ENCODE assay signal across 15 cellular contexts in genomic region chr16:28844226-28844885, GRCh38. TPM values are rescaled to one million over a fixed set of nuclear protein-coding genes. Genes with fewer than 3 reads are reported as not detected.
A peak's percentile ranks its signal among the peaks of the same experiment; 100 is the strongest.
DNase-seq lines count a peak whose midpoint lies in the region; ATAC-seq, FAIRE-seq and TF ChIP-seq lines count a peak whose summit lies in the region.
"Had no signal": no experiment of that assay in that cellular context is flagged by ENCODE, and none has a peak within 500 bp of the region (broad histone marks: within the 10 kb centered on the region; RNA-seq: fewer than 3 reads in every experiment).

No MANE protein-coding gene starts in this region.

- peaks cover 41% of the 10 kb centered on the region for H3K79me2 ChIP-seq in astrocyte (ENCODE audit: insufficient read depth, low read length)
- H3K79me2 ChIP-seq in neural progenitor cell (ENCODE audit: low read depth) = peaks cover 28% of the 10 kb centered on the region

- no peak for DNase-seq in activated CD4-positive, alpha-beta T cell treated with anti-CD3 and anti-CD28 coated beads, Interleukin-2, amount 10 ng/mL, durations not matched to agents 24 days and 14 days
- DNase-seq in activated CD4-positive, alpha-beta T cell treated with anti-CD3 and anti-CD28 coated beads, Interleukin-2, amount 50 U/mL, for 4 hours = no peak
- DNase-seq in MG63 (no peak), astrocyte (ENCODE audit: low read depth) (no peak), neural progenitor cell (ENCODE audit: low spot score) (no peak), dedifferentiated amniotic fluid mesenchymal stem cell (ENCODE audit: extremely low spot score) (no peak), NCI-H345 treated with DMSO at 0.1 percent for 48 hours (lab: John Stamatoyannopoulos, UW; ENCODE audit: unreplicated experiment) (no peak)
- DNase-seq: ACHN, hippocampal formation, NCI-H1105, NCI-H510A treated with DMSO at 0.1 percent for 48 hours, SJCRH30 had no signal

- H3K27me3 ChIP-seq in MG63 (no peaks in the 10 kb centered on the region), astrocyte (ENCODE audit: insufficient read depth, low read length) (no peaks in the 10 kb centered on the region), neural progenitor cell (no peaks in the 10 kb centered on the region)
- H3K27me3 ChIP-seq: SJCRH30 had no signal

- H3K27ac Mint-ChIP-seq in activated CD4-positive, alpha-beta T cell treated with anti-CD3 and anti-CD28 coated beads, Interleukin-2, amount 10 ng/mL, durations not matched to agents 24 days and 14 days = peak overlapping the region; percentile 4
- H3K27ac Mint-ChIP-seq in astrocyte (ENCODE audit: unreplicated experiment) = peak overlapping the region; percentile 72
- no peak overlapping the region for H3K27ac Mint-ChIP-seq in neural progenitor cell

- TF ChIP-seq CTCF in astrocyte (IDR thresholded peaks at IDR 0.05; ENCODE audit: insufficient read depth, low read depth, low read length) (no peak), neural progenitor cell (IDR thresholded peaks at IDR 0.05) (no peak)

- peaks cover 12% of the 10 kb centered on the region for H3K4me1 ChIP-seq in astrocyte (ENCODE audit: insufficient read depth, low read length)
- H3K4me1 ChIP-seq in neural progenitor cell = no peaks in the 10 kb centered on the region

- no peaks in the 10 kb centered on the region for H3K27me3 Mint-ChIP-seq in activated CD4-positive, alpha-beta T cell treated with anti-CD3 and anti-CD28 coated beads, Interleukin-2, amount 10 ng/mL, durations not matched to agents 24 days and 14 days
- H3K27me3 Mint-ChIP-seq in astrocyte (ENCODE audit: low read depth, unreplicated experiment) (no peaks in the 10 kb centered on the region), neural progenitor cell (ENCODE audit: insufficient read depth, low read depth) (peaks cover 8% of the 10 kb centered on the region)

- no peaks in the 10 kb centered on the region for H3K9me3 Mint-ChIP-seq in activated CD4-positive, alpha-beta T cell treated with anti-CD3 and anti-CD28 coated beads, Interleukin-2, amount 10 ng/mL, durations not matched to agents 24 days and 14 days
- H3K9me3 Mint-ChIP-seq in astrocyte (ENCODE audit: unreplicated experiment) = no peaks in the 10 kb centered on the region
- no peaks in the 10 kb centered on the region for H3K9me3 Mint-ChIP-seq in neural progenitor cell

- peak overlapping the region; percentile 94 for H3K4me3 Mint-ChIP-seq in activated CD4-positive, alpha-beta T cell treated with anti-CD3 and anti-CD28 coated beads, Interleukin-2, amount 10 ng/mL, durations not matched to agents 24 days and 14 days
- H3K4me3 Mint-ChIP-seq in astrocyte (ENCODE audit: unreplicated experiment) (peak overlapping the region; percentile 97), neural progenitor cell (peak overlapping the region; percentile 94)

- H3K9me3 ChIP-seq in MG63 = no peaks in the 10 kb centered on the region
- H3K9me3 ChIP-seq in astrocyte (ENCODE audit: insufficient read depth, low read depth, low read length) = no peaks in the 10 kb centered on the region
- no peaks in the 10 kb centered on the region for H3K9me3 ChIP-seq in neural progenitor cell (ENCODE audit: low read depth)
- H3K9me3 ChIP-seq: SJCRH30 had no signal

- no peak overlapping the region for H3K27ac ChIP-seq in astrocyte (ENCODE audit: low read depth, low read length)
- no peak overlapping the region for H3K27ac ChIP-seq in neural progenitor cell
- H3K27ac ChIP-seq: SJCRH30 had no signal

- H2AFZ ChIP-seq in astrocyte (ENCODE audit: low read depth, low read length) (no peak overlapping the region), neural progenitor cell (replicated peaks) (no peak overlapping the region)

- H3K4me3 ChIP-seq in MG63 (peak overlapping the region; percentile 88), astrocyte (ENCODE audit: insufficient read depth, low read depth, low read length) (no peak overlapping the region), neural progenitor cell (no peak overlapping the region)
- H3K4me3 ChIP-seq: lung had no signal

- no peak for ATAC-seq in HG02798 (IDR thresholded peaks at IDR 0.05; ENCODE audit: poor library complexity, unreplicated experiment)

- H3F3A ChIP-seq in neural progenitor cell (ENCODE audit: low read depth) = peaks cover 41% of the 10 kb centered on the region

- H3K9ac ChIP-seq in astrocyte (ENCODE audit: low read length) (no peak overlapping the region), neural progenitor cell (no peak overlapping the region)

- FAIRE-seq in astrocyte (lab: Jason Lieb, UNC) = no peak
- FAIRE-seq: GM18507 had no signal

- peaks cover 53% of the 10 kb centered on the region for H3K36me3 ChIP-seq in MG63
- peaks cover 23% of the 10 kb centered on the region for H3K36me3 ChIP-seq in astrocyte (ENCODE audit: insufficient read depth, low read length)
- H3K36me3 ChIP-seq in neural progenitor cell = no peaks in the 10 kb centered on the region

- intact Hi-C loops in activated CD4-positive, alpha-beta T cell treated with anti-CD3 and anti-CD28 coated beads, Interleukin-2, amount 10 ng/mL, durations not matched to agents 24 days and 14 days (cut with micrococcal nuclease) = no loop called here

- peaks cover 49% of the 10 kb centered on the region for H3K36me3 Mint-ChIP-seq in activated CD4-positive, alpha-beta T cell treated with anti-CD3 and anti-CD28 coated beads, Interleukin-2, amount 10 ng/mL, durations not matched to agents 24 days and 14 days (ENCODE audit: low read depth)
- H3K36me3 Mint-ChIP-seq in astrocyte (ENCODE audit: low read depth, unreplicated experiment) (peaks cover 6% of the 10 kb centered on the region), neural progenitor cell (peaks cover 15% of the 10 kb centered on the region)

- H3K4me1 Mint-ChIP-seq in activated CD4-positive, alpha-beta T cell treated with anti-CD3 and anti-CD28 coated beads, Interleukin-2, amount 10 ng/mL, durations not matched to agents 24 days and 14 days = peaks cover 25% of the 10 kb centered on the region
- H3K4me1 Mint-ChIP-seq in astrocyte (ENCODE audit: low read depth, unreplicated experiment) = peaks cover 9% of the 10 kb centered on the region
- H3K4me1 Mint-ChIP-seq in neural progenitor cell = peaks cover 17% of the 10 kb centered on the region

- H4K20me1 ChIP-seq in astrocyte (ENCODE audit: insufficient read depth, low read length) = peaks cover 14% of the 10 kb centered on the region
- H4K20me1 ChIP-seq in neural progenitor cell (ENCODE audit: low read depth) = no peaks in the 10 kb centered on the region

- H3K4me2 ChIP-seq in astrocyte (ENCODE audit: low read length) (no peak overlapping the region), neural progenitor cell (no peak overlapping the region)

RNA-seq across cellular contexts. Expression of gene TUFM, which starts 1.8 kb away (rescaled TPM):
- total RNA-seq in activated CD4-positive, alpha-beta T cell treated with anti-CD3 and anti-CD28 coated beads, Interleukin-2, amount 10 ng/mL, durations not matched to agents 24 days and 14 days = 276 and 279 TPM in 2 replicates
- total RNA-seq in MG63 (2014; rRNA removed; shearing (Covaris generic); ENCODE audit: low replicate concordance) = 136 and 169 TPM in 2 replicates
- total RNA-seq in astrocyte = 136 and 147 TPM in 2 replicates
- 74.0 and 131 TPM in 2 replicates for total RNA-seq in neural progenitor cell (ENCODE audit: low replicate concordance)

RNA-seq across cellular contexts. Expression of gene SH2B1, which starts 19.3 kb away (rescaled TPM):
- total RNA-seq in activated CD4-positive, alpha-beta T cell treated with anti-CD3 and anti-CD28 coated beads, Interleukin-2, amount 10 ng/mL, durations not matched to agents 24 days and 14 days = 49.7 and 51.7 TPM in 2 replicates
- 18.4 and 21.0 TPM in 2 replicates for total RNA-seq in MG63 (2014; rRNA removed; shearing (Covaris generic); ENCODE audit: low replicate concordance)
- total RNA-seq in astrocyte = 27.6 and 34.2 TPM in 2 replicates
- 12.4 and 30.6 TPM in 2 replicates for total RNA-seq in neural progenitor cell (ENCODE audit: low replicate concordance)

RNA-seq across cellular contexts. Expression of gene ATXN2L, which starts 21.6 kb away (rescaled TPM):
- total RNA-seq in activated CD4-positive, alpha-beta T cell treated with anti-CD3 and anti-CD28 coated beads, Interleukin-2, amount 10 ng/mL, durations not matched to agents 24 days and 14 days = 299 and 321 TPM in 2 replicates
- 17.3 and 18.7 TPM in 2 replicates for total RNA-seq in MG63 (2014; rRNA removed; shearing (Covaris generic); ENCODE audit: low replicate concordance)
- 169 and 191 TPM in 2 replicates for total RNA-seq in astrocyte
- 21.4 and 61.0 TPM in 2 replicates for total RNA-seq in neural progenitor cell (ENCODE audit: low replicate concordance)

RNA-seq across cellular contexts. Expression of gene ATP2A1, which starts 33.9 kb away (rescaled TPM):
- total RNA-seq in activated CD4-positive, alpha-beta T cell treated with anti-CD3 and anti-CD28 coated beads, Interleukin-2, amount 10 ng/mL, durations not matched to agents 24 days and 14 days = 1.8 and 2.4 TPM in 2 replicates
- total RNA-seq in MG63 (2014; rRNA removed; shearing (Covaris generic); ENCODE audit: low replicate concordance) = 0.10 TPM in 1 of 2 replicates, not detected in the other
- total RNA-seq in astrocyte (1.0 and 2.0 TPM in 2 replicates), neural progenitor cell (ENCODE audit: low replicate concordance) (1.6 and 8.2 TPM in 2 replicates)
